Comparison of ENCODE assay signal across 17 cellular contexts in genomic region chr15:28132524-28133275, GRCh38. TPM values are rescaled to one million over a fixed set of nuclear protein-coding genes. Genes with fewer than 3 reads are reported as not detected.
DNase-seq lines count a peak whose midpoint lies in the region; ATAC-seq and TF ChIP-seq lines count a peak whose summit lies in the region.
"Had no signal": no experiment of that assay in that cellular context is flagged by ENCODE, and none has a peak within 500 bp of the region (broad histone marks: within the 10 kb centered on the region; RNA-seq: fewer than 3 reads in every experiment).

No MANE protein-coding gene starts in this region.

- H3K27ac Mint-ChIP-seq in H9, result peak overlapping the region; percentile 32 to 71 (median 55); a peak in 4 of 7 replicates
- H3K27ac Mint-ChIP-seq in MCF 10A (ENCODE audit: low read depth, unreplicated experiment), result no peak overlapping the region
- H3K27ac Mint-ChIP-seq: activated naive CD8-positive, alpha-beta T cell treated with anti-CD3 and anti-CD28 coated beads, Interleukin-2, amount 50 U/mL, for 24 hours had no signal

- H3K14ac ChIP-seq in H9 (ENCODE audit: insufficient read depth, low read length), result no peak overlapping the region; the same call in 1 of the 2 replicates

- no peak overlapping the region for H2BK15ac ChIP-seq in H9 (ENCODE audit: low read depth, low read length)

- TF ChIP-seq CTCF in H9 (conservative IDR thresholded peaks at IDR 0.05), result no peak
- TF ChIP-seq CTCF in brain microvascular endothelial cell (IDR thresholded peaks at IDR 0.05; ENCODE audit: low read depth, low read length, missing control alignments), result no peak
- no peak for TF ChIP-seq CTCF in coronary artery (IDR thresholded peaks at IDR 0.05)
- TF ChIP-seq CTCF in MCF 10A (IDR thresholded peaks at IDR 0.05; ENCODE audit: unreplicated experiment), result no peak

- H3K4me3 Mint-ChIP-seq in H9 (no peak overlapping the region), MCF 10A (ENCODE audit: unreplicated experiment) (no peak overlapping the region)
- H3K4me3 Mint-ChIP-seq: activated naive CD8-positive, alpha-beta T cell treated with anti-CD3 and anti-CD28 coated beads, Interleukin-2, amount 50 U/mL, for 24 hours had no signal

- no TSS peak for BruUV-seq in MCF 10A (replicated peaks; lab: Mats Ljungman, UMichigan)

- H3K56ac ChIP-seq in H9 (ENCODE audit: insufficient read length, low read depth, low read length), result no peak overlapping the region

- H3T11ph ChIP-seq in H9 (ENCODE audit: low read length), result no peak overlapping the region

- H3K27me3 ChIP-seq in H9 (ENCODE audit: insufficient read depth, low read length), result no peaks in the 10 kb centered on the region
- no peaks in the 10 kb centered on the region for H3K27me3 ChIP-seq in brain microvascular endothelial cell (replicated peaks)

- H3K79me2 ChIP-seq in H9 (ENCODE audit: insufficient read depth, low read length), result no peaks in the 10 kb centered on the region

- no peak overlapping the region for H2BK120ac ChIP-seq in H9 (ENCODE audit: low read depth, low read length, poor library complexity, severe bottlenecking)

- no peak overlapping the region for H2AFZ ChIP-seq in H9 (ENCODE audit: low read length)

- H4K5ac ChIP-seq in H9 (ENCODE audit: insufficient read length, low read depth, low read length), result no peak overlapping the region

- H3K4me2 ChIP-seq in H9 (ENCODE audit: insufficient read depth, insufficient read length, low read length), result no peak overlapping the region

- CTCF ChIA-PET in MCF 10A (lab: Yijun Ruan, JAX), result no interaction called here

- H3K4me3 ChIP-seq in brain microvascular endothelial cell (ENCODE audit: low read depth, low read length) (no peak overlapping the region), coronary artery (no peak overlapping the region)

- no peak overlapping the region for H3K4ac ChIP-seq in H9 (ENCODE audit: low read depth, low read length)

- no peaks in the 10 kb centered on the region for H3K79me1 ChIP-seq in H9 (ENCODE audit: insufficient read depth, low read depth, low read length, poor library complexity, severe bottlenecking)

- peaks cover 3% of the 10 kb centered on the region; the same call in 1 of the 2 replicates for H3K4me1 ChIP-seq in H9 (ENCODE audit: insufficient read depth, low read length)

- H3K27me3 Mint-ChIP-seq in H9 (ENCODE audit: low read depth), result no peaks in the 10 kb centered on the region
- H3K27me3 Mint-ChIP-seq in MCF 10A (ENCODE audit: insufficient read depth, unreplicated experiment), result no peaks in the 10 kb centered on the region
- H3K27me3 Mint-ChIP-seq: activated naive CD8-positive, alpha-beta T cell treated with anti-CD3 and anti-CD28 coated beads, Interleukin-2, amount 50 U/mL, for 24 hours had no signal

- intact Hi-C loops in MCF 10A (cut with micrococcal nuclease), result no loop called here

- WGBS in H9 (ENCODE audit: extremely low coverage, insufficient read length, low lambda C conversion rate), result no CpG with 5 or more reads among the region's 21 CpGs

- H3K9me3 Mint-ChIP-seq in H9, result no peaks in the 10 kb centered on the region
- no peaks in the 10 kb centered on the region for H3K9me3 Mint-ChIP-seq in MCF 10A (ENCODE audit: unreplicated experiment)
- H3K9me3 Mint-ChIP-seq: activated naive CD8-positive, alpha-beta T cell treated with anti-CD3 and anti-CD28 coated beads, Interleukin-2, amount 50 U/mL, for 24 hours had no signal

- no peak overlapping the region for H2BK12ac ChIP-seq in H9 (ENCODE audit: insufficient read length, low read depth, low read length)

- peak; percentile 47 for DNase-seq in AG08395 (ENCODE audit: low spot score)
- no peak for DNase-seq in H9
- DNase-seq in brain microvascular endothelial cell, result peak; percentile 58
- DNase-seq in left lobe of liver (ENCODE audit: low spot score), result peak; percentile 33
- no peak for DNase-seq in coronary artery (ENCODE audit: low spot score)
- no peak for DNase-seq in COR-L47 (lab: John Stamatoyannopoulos, UW)
- DNase-seq in MCF 10A (ENCODE audit: unreplicated experiment), result no peak
- DNase-seq: activated naive CD8-positive, alpha-beta T cell treated with anti-CD3 and anti-CD28 coated beads, Interleukin-2, amount 50 U/mL, for 24 hours; DMS79; glutamatergic neuron; kidney; NCI-H1105; NCI-H226; WERI-Rb-1 had no signal

- no peak overlapping the region for H3K23ac ChIP-seq in H9 (ENCODE audit: insufficient read length, low read depth, low read length)

- no peak overlapping the region for H2BK5ac ChIP-seq in H9 (ENCODE audit: insufficient read length, low read length)

- no peaks in the 10 kb centered on the region for H3K9me3 ChIP-seq in H9 (ENCODE audit: control insufficient read depth, low read depth, low read length)

- POLR2A ChIA-PET in MCF 10A (lab: Yijun Ruan, JAX), result no interaction called here

- no peak overlapping the region for H4K91ac ChIP-seq in H9 (ENCODE audit: insufficient read length, low read depth, low read length)

- H3K36me3 Mint-ChIP-seq in H9 (ENCODE audit: insufficient read depth in 1 of 3, low read depth in 3 of 3) (peaks cover 37 to 60% (median 53%) of the 10 kb centered on the region in 3 experiments), MCF 10A (ENCODE audit: insufficient read depth, unreplicated experiment) (peaks cover 49% of the 10 kb centered on the region)

- H3K27ac ChIP-seq in H9 (ENCODE audit: insufficient read length, low read depth, low read length) (no peak overlapping the region), brain microvascular endothelial cell (peak overlapping the region; percentile 40), coronary artery (peak overlapping the region in 1 of 2 donors; percentile 8)
- H3K27ac ChIP-seq: WERI-Rb-1 had no signal

- H3K4me1 Mint-ChIP-seq in H9 (peaks cover 7 to 13% of the 10 kb centered on the region in 2 experiments; a peak in 3 of 4 replicates), MCF 10A (ENCODE audit: insufficient read depth, unreplicated experiment) (no peaks in the 10 kb centered on the region)

- no peaks in the 10 kb centered on the region for H3K23me2 ChIP-seq in H9 (ENCODE audit: insufficient read length, low read depth, low read length, poor library complexity, severe bottlenecking)

- ATAC-seq in left lobe of liver, result no peak
- ATAC-seq in GM21717 (IDR thresholded peaks at IDR 0.05; ENCODE audit: unreplicated experiment), result no peak
- ATAC-seq: activated naive CD8-positive, alpha-beta T cell treated with anti-CD3 and anti-CD28 coated beads, Interleukin-2, amount 50 U/mL, for 24 hours; HepG2 had no signal

- no peak overlapping the region for H3K18ac ChIP-seq in H9 (ENCODE audit: insufficient read length, low read depth, low read length)

- in situ Hi-C loops in brain microvascular endothelial cell (cut with HindIII; ENCODE audit: low pct_ligation_motif_present, low sequenced_read_pairs), result no loop called here

- H4K8ac ChIP-seq in H9 (replicated peaks; ENCODE audit: insufficient read length, low read depth, low read length), result no peak overlapping the region

- H3K9ac ChIP-seq in H9 (ENCODE audit: extremely low read depth, insufficient read length, low read length), result no peak overlapping the region

- no peak overlapping the region for H2AK5ac ChIP-seq in H9 (ENCODE audit: insufficient read length, low read length)

- no peak overlapping the region for H2BK20ac ChIP-seq in H9 (ENCODE audit: low read depth, low read length, poor library complexity, severe bottlenecking)

- peaks cover 20% of the 10 kb centered on the region for H3K36me3 ChIP-seq in brain microvascular endothelial cell (replicated peaks)

- no peaks in the 10 kb centered on the region for H4K20me1 ChIP-seq in H9 (ENCODE audit: control insufficient read depth, insufficient read depth, insufficient read length)

RNA-seq across cellular contexts. Expression of gene OCA2, which starts 33.6 kb away (rescaled TPM):
- total RNA-seq in H9 (2021) (0.31 and 0.44 TPM in 2 replicates), left lobe of liver (0.10 TPM), MCF 10A (2022) (not detected in 2 replicates)
- total RNA-seq: mucosa of gallbladder had no signal

Comparison
In these comparisons a context has a peak if more than half of its experiments do, and no peak if none do; other contexts are left out.
1. DNase-seq: peak in AG08395 (single experiment), brain microvascular endothelial cell (single experiment) and left lobe of liver (single experiment); none in H9 (single experiment), coronary artery (single experiment), COR-L47 (single experiment) and MCF 10A (single experiment).